Comparison of ENCODE assay signal across 1 cellular context in genomic region chr4:100566396-100566795, GRCh38.
TF ChIP-seq lines count a peak whose summit lies in the region.

No MANE protein-coding gene starts in this region.

TF ChIP-seq in GM23338, 12 proteins besides CTCF, POLR2A, EP300 and RAD21 (continued from another document):
- no peak for TF ChIP-seq ZNF462 (CRISPR knock-in tag; IDR thresholded peaks at IDR 0.05)
- TF ChIP-seq POLR2AphosphoS5 (IDR thresholded peaks at IDR 0.05; ENCODE audit: low read depth): no peak
TF ChIP-seq in GM23338: peak in this region for 0.
